ENCODE assay signal across 1 cellular context in the genomic region with DNA sequence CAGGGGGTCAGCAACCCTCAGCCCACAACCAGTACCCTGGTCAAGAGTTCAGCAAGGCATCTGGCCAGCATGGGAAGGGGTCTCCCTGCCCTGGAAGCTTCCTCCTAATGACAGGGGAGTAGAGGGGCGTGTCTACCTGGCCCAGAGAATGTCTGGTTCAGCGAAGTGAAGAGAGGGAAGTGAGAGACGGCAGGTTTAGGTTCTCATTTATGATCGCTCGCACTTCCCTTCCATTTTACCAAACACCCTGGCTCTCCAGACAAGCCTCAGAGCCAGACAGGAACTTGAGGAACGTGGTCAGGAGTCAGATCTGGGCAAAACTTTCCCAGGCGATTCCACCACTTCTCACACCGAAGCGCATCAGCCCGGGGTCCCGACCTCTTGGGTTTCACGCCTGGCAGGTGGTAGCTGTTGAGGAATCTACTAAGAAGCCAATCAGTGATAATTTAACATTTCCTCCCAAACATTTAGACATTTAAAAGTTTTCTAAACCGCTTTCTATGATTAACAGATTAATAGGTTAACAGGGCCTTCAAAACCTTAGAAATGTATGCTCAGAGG.
TF ChIP-seq lines count a peak whose summit lies in the region.

No MANE protein-coding gene starts in this region.

TF ChIP-seq in H1, 55 proteins besides CTCF, POLR2A, EP300 and RAD21 (continued from another document):
- TF ChIP-seq CEBPB (IDR thresholded peaks at IDR 0.05; ENCODE audit: low read depth, low read length) = no peak
- TF ChIP-seq POU5F1 (IDR thresholded peaks at IDR 0.05; ENCODE audit: low read depth, low read length) = no peak
- no peak for TF ChIP-seq ATF3 (IDR thresholded peaks at IDR 0.05; ENCODE audit: insufficient read depth, low read depth, low read length)
- TF ChIP-seq CHD2 (IDR thresholded peaks at IDR 0.05; ENCODE audit: low read length) = no peak
- no peak for TF ChIP-seq SP1 (IDR thresholded peaks at IDR 0.05; ENCODE audit: low read depth, low read length)
- no peak for TF ChIP-seq BRCA1 (IDR thresholded peaks at IDR 0.05; ENCODE audit: low read depth, low read length)
